In the genomic region with DNA sequence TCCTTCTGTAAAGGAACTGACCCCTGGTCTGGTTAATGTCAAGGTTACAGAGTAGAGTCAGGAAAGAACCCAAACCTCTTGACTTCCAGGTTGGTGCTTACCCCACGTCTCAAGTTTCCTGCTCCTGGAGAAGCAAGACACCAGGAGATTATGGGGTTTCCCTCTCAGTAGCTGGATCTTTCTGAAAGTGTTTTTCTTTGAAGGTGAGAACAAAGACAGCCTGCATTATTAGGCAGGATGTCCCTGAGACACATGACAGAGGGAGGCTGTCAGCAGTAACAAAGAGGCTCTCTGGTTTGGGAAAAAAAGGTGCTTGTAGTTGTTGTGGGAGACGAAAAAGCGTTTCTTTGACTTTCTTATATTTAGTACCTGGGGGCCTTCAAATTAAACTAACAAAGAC, we compare ENCODE assay signal across 30 cellular contexts. TPM values are rescaled to one million over a fixed set of nuclear protein-coding genes. Genes with fewer than 3 reads are reported as not detected.
DNase-seq lines count a peak whose midpoint lies in the region; ATAC-seq lines count a peak whose summit lies in the region.
"Had no signal": no experiment of that assay in that cellular context is flagged by ENCODE, and none has a peak within 500 bp of the region (broad histone marks: within the 10 kb centered on the region; RNA-seq: fewer than 3 reads in every experiment).

No MANE protein-coding gene starts in this region.

- peak overlapping the region; percentile 46 to 72 (median 59) for H3K4me3 Mint-ChIP-seq in immature natural killer cell
- H3K4me3 Mint-ChIP-seq: activated CD4-positive, alpha-beta memory T cell treated with anti-CD3 and anti-CD28 coated beads, Interleukin-2, amount 10 ng/mL, durations not matched to agents 7 days and 5 days; activated T-helper 1 cell treated with anti-CD3 and anti-CD28 coated beads, Interleukin-12 subunit alpha, Interleukin-12 subunit beta, Interleukin-2, Interleukin-4 antibody, amounts not matched to agents 30 ng/mL and 10 ng/mL and 1 ng/mL, durations not matched to agents 14 hours and 24 hours and 36 hours; neural crest cell; T-helper 1 cell treated with Interleukin-12 subunit alpha and Interleukin-12 subunit beta and Interleukin-4 antibody, amounts not matched to agents 30 μg/mL and 1 μg/mL, for 36 hours had no signal

- no peak overlapping the region for H2BK12ac ChIP-seq in trophoblast cell (ENCODE audit: low read length)

- H3K4me1 Mint-ChIP-seq in immature natural killer cell, result peaks cover 61 to 67% of the 10 kb centered on the region in 2 donors
- H3K4me1 Mint-ChIP-seq: activated CD4-positive, alpha-beta memory T cell treated with anti-CD3 and anti-CD28 coated beads, Interleukin-2, amount 10 ng/mL, durations not matched to agents 7 days and 5 days had no signal

- no peak overlapping the region for H3K14ac ChIP-seq in trophoblast cell (ENCODE audit: low read length)

- H3K27ac Mint-ChIP-seq in immature natural killer cell, result peak overlapping the region; percentile 37 to 90 (median 61)
- H3K27ac Mint-ChIP-seq: activated CD4-positive, alpha-beta memory T cell treated with anti-CD3 and anti-CD28 coated beads, Interleukin-2, amount 10 ng/mL, durations not matched to agents 7 days and 5 days; activated T-helper 1 cell treated with anti-CD3 and anti-CD28 coated beads, Interleukin-12 subunit alpha, Interleukin-12 subunit beta, Interleukin-2, Interleukin-4 antibody, amounts not matched to agents 30 ng/mL and 10 ng/mL and 1 ng/mL, durations not matched to agents 14 hours and 24 hours and 36 hours; T-helper 1 cell treated with Interleukin-12 subunit alpha and Interleukin-12 subunit beta and Interleukin-4 antibody, amounts not matched to agents 30 μg/mL and 1 μg/mL, for 36 hours had no signal

- no peak overlapping the region for H2AFZ ChIP-seq in trophoblast cell (ENCODE audit: insufficient read depth, low read length, poor library complexity)
- H2AFZ ChIP-seq: GM23248 had no signal

- H3K27me3 ChIP-seq in HUES6 (ENCODE audit: control insufficient read depth, insufficient read depth, low read length) (no peaks in the 10 kb centered on the region; the same call in 1 of the 2 replicates), SJSA1 (replicated peaks) (no peaks in the 10 kb centered on the region), trophoblast cell (ENCODE audit: insufficient read depth, low read length) (no peaks in the 10 kb centered on the region)
- H3K27me3 ChIP-seq: body of pancreas, upper lobe of right lung had no signal

- no peak overlapping the region for H3K23ac ChIP-seq in trophoblast cell (ENCODE audit: low read length)

- no peak overlapping the region for H3K4me2 ChIP-seq in trophoblast cell (ENCODE audit: low read length)
- H3K4me2 ChIP-seq: smooth muscle cell had no signal

- H2AK5ac ChIP-seq in trophoblast cell (ENCODE audit: low read length), result no peak overlapping the region

- H3K4me3 ChIP-seq in HUES6 (ENCODE audit: low read depth, low read length) (no peak overlapping the region), SJSA1 (no peak overlapping the region), trophoblast cell (ENCODE audit: low read depth, low read length) (no peak overlapping the region)
- H3K4me3 ChIP-seq: body of pancreas, GM23248, smooth muscle cell, suprapubic skin, upper lobe of right lung had no signal

- ATAC-seq in GM19324 (IDR thresholded peaks at IDR 0.05; ENCODE audit: low FRiP score, unreplicated experiment) (no peak), GM19455 (IDR thresholded peaks at IDR 0.05; ENCODE audit: unreplicated experiment) (no peak)
- ATAC-seq: body of pancreas, right cardiac atrium, upper lobe of right lung had no signal

- no peak overlapping the region for H4K12ac ChIP-seq in trophoblast cell (ENCODE audit: low read depth, low read length)

- no peak overlapping the region for H3K4ac ChIP-seq in trophoblast cell (ENCODE audit: low read depth, low read length)

- H3K79me1 ChIP-seq in trophoblast cell (ENCODE audit: low read length), result peaks cover 30% of the 10 kb centered on the region

- DNase-seq in SJSA1 (ENCODE audit: low read depth in 1 of 2, low spot score in 2 of 2) (no peak), immature natural killer cell (no peak), trophoblast cell (no peak)
- no peak for DNase-seq in activated effector memory CD4-positive, alpha-beta T cell treated with anti-CD3 and anti-CD28 coated beads, Interleukin-2, amount 50 U/mL, for 16 hours
- DNase-seq: activated CD4-positive, alpha-beta memory T cell treated with anti-CD3 and anti-CD28 coated beads, Interleukin-2, amount 10 ng/mL, durations not matched to agents 7 days and 5 days; activated CD8-positive, alpha-beta memory T cell treated with anti-CD3 and anti-CD28 coated beads, Interleukin-2, amount 50 U/mL, for 48 hours; activated naive CD4-positive, alpha-beta T cell treated with anti-CD3 and anti-CD28 coated beads, Interleukin-2, amount 50 U/mL, for 16 hours; body of pancreas; cerebellar nuclear complex; COR-L47; DMS53; NCI-H1092; NCI-H1694; NCI-H2171; NCI-H510A; right cardiac atrium; RPMI8226; stimulated activated naive CD4-positive, alpha-beta T cell; upper lobe of right lung had no signal

- peaks cover 0 to 12% (median 0%) of the 10 kb centered on the region in 3 donors for H3K36me3 Mint-ChIP-seq in immature natural killer cell

- H3K9ac ChIP-seq in HUES6 (ENCODE audit: low read length), result peak overlapping the region; percentile 1
- H3K9ac ChIP-seq in trophoblast cell (ENCODE audit: low read length), result no peak overlapping the region
- H3K9ac ChIP-seq: GM23248 had no signal

- H3K4me1 ChIP-seq in HUES6 (ENCODE audit: control insufficient read depth, insufficient read depth, low read length) (peaks cover 12% of the 10 kb centered on the region), SJSA1 (replicated peaks) (peaks cover 29% of the 10 kb centered on the region), trophoblast cell (ENCODE audit: control insufficient read depth in 1 of 2, insufficient read depth in 2 of 2, low read length in 2 of 2) (peaks cover 13 to 32% of the 10 kb centered on the region in 2 experiments)
- H3K4me1 ChIP-seq: body of pancreas, suprapubic skin, upper lobe of right lung had no signal

- H3K18ac ChIP-seq in trophoblast cell (ENCODE audit: low read length), result no peak overlapping the region

- peak overlapping the region; percentile 3 for H4K8ac ChIP-seq in trophoblast cell (ENCODE audit: low read depth, low read length)

- H3K9me3 ChIP-seq in HUES6 (ENCODE audit: control insufficient read depth, insufficient read depth, low read depth, low read length) (peaks cover 10% of the 10 kb centered on the region), SJSA1 (replicated peaks) (no peaks in the 10 kb centered on the region), trophoblast cell (ENCODE audit: insufficient read depth, low read depth, low read length) (no peaks in the 10 kb centered on the region)
- H3K9me3 ChIP-seq: body of pancreas, suprapubic skin, upper lobe of right lung had no signal

- H3K36me3 ChIP-seq in HUES6 (ENCODE audit: control insufficient read depth, insufficient read depth, low read length) (no peaks in the 10 kb centered on the region), SJSA1 (no peaks in the 10 kb centered on the region), trophoblast cell (ENCODE audit: control insufficient read depth in 1 of 2, insufficient read depth in 2 of 2, low read length in 2 of 2) (no peaks in the 10 kb centered on the region)
- H3K36me3 ChIP-seq: suprapubic skin, upper lobe of right lung had no signal

- peaks cover 3% of the 10 kb centered on the region for H3K79me2 ChIP-seq in trophoblast cell (ENCODE audit: control insufficient read depth, insufficient read depth, low read length, poor library complexity)

- no peaks in the 10 kb centered on the region for H3K9me3 Mint-ChIP-seq in immature natural killer cell
- H3K9me3 Mint-ChIP-seq: activated CD4-positive, alpha-beta memory T cell treated with anti-CD3 and anti-CD28 coated beads, Interleukin-2, amount 10 ng/mL, durations not matched to agents 7 days and 5 days; activated T-helper 1 cell treated with anti-CD3 and anti-CD28 coated beads, Interleukin-12 subunit alpha, Interleukin-12 subunit beta, Interleukin-2, Interleukin-4 antibody, amounts not matched to agents 30 ng/mL and 10 ng/mL and 1 ng/mL, durations not matched to agents 14 hours and 24 hours and 36 hours; neural crest cell; T-helper 1 cell treated with Interleukin-12 subunit alpha and Interleukin-12 subunit beta and Interleukin-4 antibody, amounts not matched to agents 30 μg/mL and 1 μg/mL, for 36 hours had no signal

- H4K91ac ChIP-seq in trophoblast cell (ENCODE audit: low read depth, low read length), result peak overlapping the region; percentile 53

- H2BK5ac ChIP-seq in trophoblast cell (ENCODE audit: low read depth, low read length, poor library complexity), result peak overlapping the region; percentile 46

- WGBS in trophoblast cell (ENCODE audit: extremely low coverage, insufficient coverage, insufficient read length), result no CpG with 5 or more reads among the region's 3 CpGs

- H3K27ac ChIP-seq in HUES6 (ENCODE audit: low read depth, low read length), result no peak overlapping the region; the same call in 1 of the 2 replicates
- peak overlapping the region; percentile 4; the same call in 1 of the 2 replicates for H3K27ac ChIP-seq in SJSA1
- H3K27ac ChIP-seq in trophoblast cell (ENCODE audit: low read depth, low read length), result peak overlapping the region; percentile 89
- H3K27ac ChIP-seq: body of pancreas, C4-2B, GM23248, suprapubic skin, upper lobe of right lung had no signal

- peaks cover 0 to 9% (median 2%) of the 10 kb centered on the region in 3 donors for H3K27me3 Mint-ChIP-seq in immature natural killer cell (ENCODE audit: low read depth in 3 of 3)

- H2BK120ac ChIP-seq in trophoblast cell (ENCODE audit: insufficient read depth, low read length, poor library complexity), result peak overlapping the region; percentile 20

RNA-seq across cellular contexts. Expression of gene IGFBP7, which starts 44.7 kb away (rescaled TPM):
- 1,151 and 1,739 TPM in 2 replicates for total RNA-seq in SJSA1 (2014; rRNA removed; shearing (Covaris generic))
- 100 to 1,000 TPM; 192 to 270 (median 246) TPM for polyA plus RNA-seq in immature natural killer cell
- polyA plus RNA-seq in trophoblast cell (2013), result 821 and 869 TPM in 2 replicates
- total RNA-seq: activated CD4-positive, alpha-beta memory T cell treated with anti-CD3 and anti-CD28 coated beads, Interleukin-2, amount 10 ng/mL, durations not matched to agents 7 days and 5 days; activated T-helper 1 cell treated with anti-CD3 and anti-CD28 coated beads, Interleukin-12 subunit alpha, Interleukin-12 subunit beta, Interleukin-2, Interleukin-4 antibody, amounts not matched to agents 30 ng/mL and 10 ng/mL and 1 ng/mL, durations not matched to agents 14 hours and 24 hours and 36 hours; OCI-LY7 had no signal
